Comparison of ENCODE assay signal across 8 cellular contexts in the genomic region with DNA sequence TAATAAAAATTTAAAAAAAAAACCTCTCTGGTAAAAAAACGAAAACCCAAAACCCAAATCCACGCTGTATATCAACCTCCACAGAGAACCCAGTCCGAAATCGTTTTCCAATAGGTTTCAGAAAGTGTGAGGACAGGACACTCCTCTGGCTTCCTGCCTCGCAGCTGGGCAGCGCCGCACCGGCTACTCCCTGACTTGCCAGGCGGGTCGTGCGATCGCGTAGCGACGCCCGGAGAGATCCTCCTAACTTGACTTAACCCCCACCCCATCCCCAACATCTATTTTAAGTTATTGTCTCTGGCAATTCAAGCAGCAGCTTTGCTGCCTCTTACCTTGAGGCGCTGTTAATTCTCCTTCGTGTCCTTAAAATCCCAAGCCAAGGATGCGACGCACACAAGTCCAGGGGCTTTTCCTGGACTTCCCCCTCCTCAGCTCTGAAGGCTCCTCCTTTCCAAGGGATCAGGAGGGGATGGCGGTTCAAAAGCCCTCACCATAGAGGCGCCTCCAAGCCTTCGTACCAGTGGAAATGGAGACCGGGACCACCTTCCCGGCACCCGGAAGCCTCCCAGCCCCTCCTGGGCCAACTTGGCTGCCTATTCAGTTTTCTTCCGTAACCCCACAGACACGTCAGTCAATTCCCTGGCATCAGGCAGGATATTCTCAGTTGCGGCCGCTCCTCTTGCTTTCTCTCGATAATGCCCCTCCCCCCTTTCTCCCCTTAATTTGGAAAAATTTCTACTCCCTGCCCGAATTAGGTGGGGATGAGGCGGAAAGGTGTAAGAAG. TPM values are rescaled to one million over a fixed set of nuclear protein-coding genes. Genes with fewer than 3 reads are reported as not detected.
A peak's percentile ranks its signal among the peaks of the same experiment; 100 is the strongest.
DNase-seq lines count a peak whose midpoint lies in the region; ATAC-seq and TF ChIP-seq lines count a peak whose summit lies in the region.

No MANE protein-coding gene starts in this region.

- H3K4me1 ChIP-seq in HUES48 (ENCODE audit: control insufficient read depth, insufficient read depth, low read length) (peaks cover 21% of the 10 kb centered on the region), ascending aorta (no peaks in the 10 kb centered on the region), lower lobe of right lung (peaks cover 13% of the 10 kb centered on the region), uterus (no peaks in the 10 kb centered on the region)

- TF ChIP-seq CTCF in ascending aorta (IDR thresholded peaks at IDR 0.05) (no peak), lower lobe of right lung (IDR thresholded peaks at IDR 0.05) (no peak), uterus (IDR thresholded peaks at IDR 0.05) (no peak)

- H3K27me3 ChIP-seq in HUES48 (ENCODE audit: control insufficient read depth, insufficient read depth, low read length) = peaks cover 50% of the 10 kb centered on the region
- H3K27me3 ChIP-seq in ascending aorta = peaks cover 5% of the 10 kb centered on the region
- H3K27me3 ChIP-seq in lower lobe of right lung (ENCODE audit: low read depth) = peaks cover 64% of the 10 kb centered on the region
- no peaks in the 10 kb centered on the region for H3K27me3 ChIP-seq in uterus

- peak; percentile 69 for DNase-seq in DMS53 (lab: John Stamatoyannopoulos, UW)
- DNase-seq in ascending aorta (ENCODE audit: low spot score in 2 of 2) = no peak
- DNase-seq in lower lobe of right lung = no peak
- DNase-seq in uterus = peak; percentile 35 to 37
- DNase-seq in activated CD4-positive, alpha-beta T cell treated with anti-CD3 and anti-CD28 coated beads for 48 hours = no peak
- no peak for DNase-seq in kidney glomerular epithelial cell (lab: John Stamatoyannopoulos, UW)

- H3K27ac ChIP-seq in HUES48 (ENCODE audit: low read depth, low read length) (no peak overlapping the region), ascending aorta (no peak overlapping the region), lower lobe of right lung (no peak overlapping the region), uterus (peak overlapping the region; percentile 66 to 82)

- intact Hi-C loops in ascending aorta (cut with DNase I) = no loop called here
- intact Hi-C loops in lower lobe of right lung (cut with DNase I) = loop anchor here (10.0 kb wide), 1 partner anchor 58 kb away; no protein-coding TSS in a partner anchor
- intact Hi-C loops in uterus (cut with DNase I; ENCODE audit: low total_unique reads) = no loop called here

- H3K4me3 ChIP-seq in HUES48 (ENCODE audit: low read depth, low read length) (peak overlapping the region; percentile 74), ascending aorta (peak overlapping the region; percentile 48 to 50), lower lobe of right lung (peak overlapping the region; percentile 39), uterus (peak overlapping the region; percentile 50 to 55)

- ATAC-seq in lower lobe of right lung (peak; percentile 25 to 58), HG02884 (IDR thresholded peaks at IDR 0.05; ENCODE audit: unreplicated experiment) (no peak)

- H3K9ac ChIP-seq in HUES48 (ENCODE audit: low read depth, low read length) = no peak overlapping the region

- no peak for TF ChIP-seq POLR2A in uterus (IDR thresholded peaks at IDR 0.05)

- H3K36me3 ChIP-seq in HUES48 (ENCODE audit: control insufficient read depth, insufficient read depth, low read length) = no peaks in the 10 kb centered on the region
- no peaks in the 10 kb centered on the region for H3K36me3 ChIP-seq in ascending aorta
- H3K36me3 ChIP-seq in lower lobe of right lung = no peaks in the 10 kb centered on the region
- no peaks in the 10 kb centered on the region for H3K36me3 ChIP-seq in uterus

- no peaks in the 10 kb centered on the region for H3K9me3 ChIP-seq in HUES48 (ENCODE audit: control insufficient read depth, insufficient read depth, low read length)
- H3K9me3 ChIP-seq in ascending aorta = no peaks in the 10 kb centered on the region
- no peaks in the 10 kb centered on the region for H3K9me3 ChIP-seq in lower lobe of right lung
- H3K9me3 ChIP-seq in uterus = no peaks in the 10 kb centered on the region

RNA-seq across cellular contexts. Expression of gene LINGO2, which starts 0.6 kb away (rescaled TPM):
- not detected for total RNA-seq in ascending aorta
- not detected for total RNA-seq in lower lobe of right lung
- total RNA-seq in uterus = 10 to 100 TPM in 2 of 4 donors, 1 to 10 TPM in 1, not detected in 1; 7.4 to 14.8 (median 11.3) TPM

Comparison
In these comparisons a context has a peak if more than half of its experiments do, and no peak if none do; other contexts are left out.
1. DNase-seq: peak in DMS53 (single experiment) and uterus (2 of 2); none in ascending aorta (0 of 2), lower lobe of right lung (single experiment), activated CD4-positive, alpha-beta T cell treated with anti-CD3 and anti-CD28 coated beads for 48 hours (single experiment) and kidney glomerular epithelial cell (single experiment).
2. H3K27ac ChIP-seq: peak in uterus (2 of 2); none in HUES48 (single experiment), ascending aorta (0 of 2) and lower lobe of right lung (single experiment).
3. Peak in every context shown above with its lines, with median percentiles within 50 percentile points of each other: H3K4me3 ChIP-seq.